Comparison of ENCODE assay signal across 15 cellular contexts in the genomic region with DNA sequence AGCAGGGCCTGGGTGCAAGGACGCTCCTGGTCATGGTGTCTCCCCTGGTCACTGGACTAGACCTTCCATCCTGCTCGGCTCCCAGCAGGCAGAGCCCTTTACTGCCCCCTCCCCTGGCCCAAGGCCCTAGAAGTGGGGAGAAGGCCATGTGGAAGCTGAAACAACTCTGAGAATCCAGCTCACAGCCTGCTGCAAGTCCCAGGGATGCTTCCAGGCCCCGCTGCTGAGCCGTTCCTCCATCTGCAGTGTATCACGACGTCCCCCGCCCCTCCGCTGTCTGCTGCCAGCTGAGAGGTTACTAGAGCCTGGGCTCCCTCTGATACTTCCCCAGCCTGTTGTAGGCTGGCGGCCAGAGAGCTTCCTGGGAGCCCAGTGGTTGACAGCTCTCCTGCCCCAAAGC.
"Had no signal": no experiment of that assay in that cellular context is flagged by ENCODE, and none has a peak within 500 bp of the region (broad histone marks: within the 10 kb centered on the region; RNA-seq: fewer than 3 reads in every experiment).

No MANE protein-coding gene starts in this region.

- H3K4me3 ChIP-seq: colonic mucosa, esophagus muscularis mucosa, psoas muscle, right lobe of liver had no signal

- ATAC-seq: left ventricle myocardium superior; psoas muscle; stimulated activated naive CD8-positive, alpha-beta T cell treated with anti-CD3 and anti-CD28 coated beads, Interleukin-15, amount 100 ng/mL, for 72 hours; WTC11 had no signal

- H3K27me3 ChIP-seq: colonic mucosa, right lobe of liver had no signal

- H3K36me3 Mint-ChIP-seq: activated naive CD8-positive, alpha-beta T cell; type B pancreatic cell; WTC11 had no signal

- H3K27ac ChIP-seq: colonic mucosa, esophagus muscularis mucosa, psoas muscle, right lobe of liver had no signal

- H3K9me3 Mint-ChIP-seq: activated CD4-positive, alpha-beta T cell treated with anti-CD3 and anti-CD28 coated beads, Interleukin-2, amount 10 ng/mL, durations not matched to agents 24 days and 14 days; stimulated activated naive CD8-positive, alpha-beta T cell treated with anti-CD3 and anti-CD28 coated beads, Interleukin-15, amount 100 ng/mL, for 72 hours; type B pancreatic cell; WTC11 had no signal

- H3K9me3 ChIP-seq: colonic mucosa, esophagus muscularis mucosa, psoas muscle, right lobe of liver had no signal

- H3K4me1 ChIP-seq: colonic mucosa, esophagus muscularis mucosa, psoas muscle, right lobe of liver had no signal

- H3K4me3 Mint-ChIP-seq: activated CD4-positive, alpha-beta T cell treated with anti-CD3 and anti-CD28 coated beads, Interleukin-2, amount 10 ng/mL, durations not matched to agents 24 days and 14 days; activated naive CD8-positive, alpha-beta T cell; stimulated activated naive CD8-positive, alpha-beta T cell treated with anti-CD3 and anti-CD28 coated beads, Interleukin-15, amount 100 ng/mL, for 72 hours; type B pancreatic cell; WTC11 had no signal

- DNase-seq: activated CD4-positive, alpha-beta T cell treated with anti-CD3 and anti-CD28 coated beads, Interleukin-2, amount 10 ng/mL, durations not matched to agents 24 days and 14 days; activated gamma-delta T cell treated with Interleukin-2 at 50 U/mL for 16 hours; amniotic stem cell; central memory CD4-positive, alpha-beta T cell; colonic mucosa; hypothalamus; left ventricle myocardium superior; mesenchymal stem cell; right lobe of liver; stimulated activated naive CD8-positive, alpha-beta T cell treated with anti-CD3 and anti-CD28 coated beads, Interleukin-15, amount 100 ng/mL, for 72 hours had no signal

- H3K36me3 ChIP-seq: colonic mucosa, esophagus muscularis mucosa, right lobe of liver had no signal

- H3K27ac Mint-ChIP-seq: activated CD4-positive, alpha-beta T cell treated with anti-CD3 and anti-CD28 coated beads, Interleukin-2, amount 10 ng/mL, durations not matched to agents 24 days and 14 days; activated naive CD8-positive, alpha-beta T cell; stimulated activated naive CD8-positive, alpha-beta T cell treated with anti-CD3 and anti-CD28 coated beads, Interleukin-15, amount 100 ng/mL, for 72 hours; type B pancreatic cell; WTC11 had no signal
